Comparison of ENCODE assay signal across 28 cellular contexts in the genomic region with DNA sequence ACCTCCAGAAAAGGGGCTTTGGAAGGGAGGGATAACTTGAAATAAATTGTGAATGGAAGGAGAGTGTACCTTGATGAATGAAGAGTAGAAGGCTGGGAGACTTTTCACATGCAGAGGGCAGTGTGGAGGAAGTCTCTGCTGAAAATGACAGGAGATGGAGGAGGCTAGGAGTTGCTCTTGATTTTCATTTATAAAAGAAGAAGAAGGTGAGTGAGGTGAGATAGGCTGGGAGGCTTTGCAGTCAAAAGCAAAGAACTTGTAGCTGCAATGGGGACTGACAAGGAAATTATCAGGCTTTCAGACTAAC. TPM values are rescaled to one million over a fixed set of nuclear protein-coding genes. Genes with fewer than 3 reads are reported as not detected.
"Had no signal": no experiment of that assay in that cellular context is flagged by ENCODE, and none has a peak within 500 bp of the region (broad histone marks: within the 10 kb centered on the region; RNA-seq: fewer than 3 reads in every experiment).

No MANE protein-coding gene starts in this region.

- H3K27ac Mint-ChIP-seq: activated naive CD4-positive, alpha-beta T cell treated with anti-CD3 and anti-CD28 coated beads, Interleukin-2, amount 50 U/mL, for 72 hours; memory B cell; naive B cell; stimulated activated memory B cell treated with anti-CD40 and anti-IgM and Interleukin-4, amounts not matched to agents 10 μg/mL and 1 μg/mL and 100 μg/mL, for 72 hours; type B pancreatic cell had no signal

- H3K36me3 Mint-ChIP-seq: memory B cell; stimulated activated memory B cell treated with anti-CD40 and anti-IgM and Interleukin-4, amounts not matched to agents 10 μg/mL and 1 μg/mL and 100 μg/mL, for 72 hours; type B pancreatic cell had no signal

- H3K4me1 Mint-ChIP-seq: memory B cell; naive B cell; stimulated activated memory B cell treated with anti-CD40 and anti-IgM and Interleukin-4, amounts not matched to agents 10 μg/mL and 1 μg/mL and 100 μg/mL, for 72 hours had no signal

- H3K4me3 Mint-ChIP-seq: memory B cell; stimulated activated memory B cell treated with anti-CD40 and anti-IgM and Interleukin-4, amounts not matched to agents 10 μg/mL and 1 μg/mL and 100 μg/mL, for 72 hours had no signal

- ATAC-seq: activated naive CD4-positive, alpha-beta T cell treated with anti-CD3 and anti-CD28 coated beads, Interleukin-2, amount 50 U/mL, for 72 hours; mucosa of descending colon; pancreas; stimulated activated memory B cell treated with anti-CD40 and anti-IgM and Interleukin-4, amounts not matched to agents 10 μg/mL and 1 μg/mL and 100 μg/mL, for 72 hours had no signal

- DNase-seq: activated CD4-positive, alpha-beta T cell treated with anti-CD3 and anti-CD28 coated beads for 1 hour; activated CD4-positive, alpha-beta T cell treated with anti-CD3 and anti-CD28 coated beads, Interleukin-2, amount 50 U/mL, for 4 hours; activated gamma-delta T cell treated with Interleukin-2 at 50 U/mL for 16 hours; adrenal gland; cerebellar nuclear complex; cortex of kidney; effector CD8-positive, alpha-beta T cell; foreskin fibroblast; hippocampal formation; mucosa of descending colon; naive B cell; pancreas; sigmoid colon; stimulated activated CD4-positive, alpha-beta T cell treated with anti-CD3 and anti-CD28 coated beads, Interleukin-4, amount 100 ng/mL, for 4 hours; T-helper 2 cell; testis had no signal

- H3K27me3 ChIP-seq: testis had no signal

- H3K36me3 ChIP-seq: adrenal gland, neutrophil, pancreas, sigmoid colon had no signal

- H3K27ac ChIP-seq: adrenal gland, neutrophil, pancreas, sigmoid colon, testis, VCaP had no signal

- H3K9me3 Mint-ChIP-seq: type B pancreatic cell had no signal

- H3K9me3 ChIP-seq: adrenal gland, mucosa of descending colon, neutrophil, pancreas, sigmoid colon, testis had no signal

- H3K4me3 ChIP-seq: adrenal gland, mucosa of descending colon, sigmoid colon, testis had no signal

- H3K27me3 Mint-ChIP-seq: stimulated activated memory B cell treated with anti-CD40 and anti-IgM and Interleukin-4, amounts not matched to agents 10 μg/mL and 1 μg/mL and 100 μg/mL, for 72 hours had no signal

RNA-seq across cellular contexts. Expression of a gene that starts 1.4 kb away (rescaled TPM):
- total RNA-seq: activated CD8-positive, alpha-beta memory T cell treated with anti-CD3 and anti-CD28 coated beads for 36 hours; activated naive CD4-positive, alpha-beta T cell treated with anti-CD3 and anti-CD28 coated beads, Interleukin-2, amount 50 U/mL, for 72 hours; bronchial epithelial cell; endothelial cell of umbilical vein; glomerular endothelial cell; kidney epithelial cell; liver; mucosa of descending colon; pancreas; sigmoid colon had no signal
